In the genomic region with DNA sequence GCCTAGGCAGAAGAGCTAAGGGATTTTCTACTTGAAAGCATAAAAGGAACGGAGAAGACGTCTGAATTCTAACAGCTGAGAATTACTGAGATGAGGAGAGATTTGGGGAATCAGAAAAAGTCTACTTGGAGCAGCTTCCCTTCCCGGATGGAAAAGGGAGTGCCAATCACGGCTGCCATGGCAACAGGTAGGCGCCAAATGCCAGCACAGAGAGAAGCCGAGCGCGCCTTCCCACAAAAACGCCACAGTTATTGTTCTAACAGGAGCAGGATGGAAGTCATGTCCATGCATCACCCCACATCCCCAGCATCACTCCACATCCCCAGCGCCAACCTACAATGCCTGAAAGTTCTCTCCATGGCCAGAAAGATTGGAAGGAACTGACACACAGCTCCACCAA, we compare ENCODE assay signal across 22 cellular contexts.
"Had no signal": no experiment of that assay in that cellular context is flagged by ENCODE, and none has a peak within 500 bp of the region (broad histone marks: within the 10 kb centered on the region; RNA-seq: fewer than 3 reads in every experiment).

No MANE protein-coding gene starts in this region.

- H3K4me3 ChIP-seq: ascending aorta, hepatocyte, ovary, psoas muscle, right lobe of liver had no signal

- H3K9me3 Mint-ChIP-seq: activated naive CD4-positive, alpha-beta T cell treated with anti-CD3 and anti-CD28 coated beads, Interleukin-2, amount 50 U/mL, for 24 hours; central memory CD8-positive, alpha-beta T cell had no signal

- H3K79me2 ChIP-seq: hepatocyte had no signal

- H2AFZ ChIP-seq: hepatocyte had no signal

- H3K36me3 ChIP-seq: ascending aorta, ovary, right lobe of liver had no signal

- H3K4me1 Mint-ChIP-seq: activated CD4-positive, alpha-beta T cell treated with anti-CD3 and anti-CD28 coated beads for 36 hours; activated naive CD4-positive, alpha-beta T cell treated with anti-CD3 and anti-CD28 coated beads, Interleukin-2, amount 50 U/mL, for 24 hours; central memory CD8-positive, alpha-beta T cell; stimulated activated naive CD8-positive, alpha-beta T cell treated with anti-CD3 and anti-CD28 coated beads, Interleukin-15, amount 100 ng/mL, for 72 hours; WTC11 had no signal

- H3K4me3 Mint-ChIP-seq: activated CD4-positive, alpha-beta T cell treated with anti-CD3 and anti-CD28 coated beads for 36 hours; activated naive CD4-positive, alpha-beta T cell treated with anti-CD3 and anti-CD28 coated beads, Interleukin-2, amount 50 U/mL, for 24 hours; central memory CD8-positive, alpha-beta T cell; nephron progenitor cell; stimulated activated naive CD8-positive, alpha-beta T cell treated with anti-CD3 and anti-CD28 coated beads, Interleukin-15, amount 100 ng/mL, for 72 hours; WTC11 had no signal

- H3K27me3 ChIP-seq: ascending aorta, ovary, right lobe of liver had no signal

- H3K36me3 Mint-ChIP-seq: activated naive CD4-positive, alpha-beta T cell treated with anti-CD3 and anti-CD28 coated beads, Interleukin-2, amount 50 U/mL, for 24 hours had no signal

- H3K4me2 ChIP-seq: hepatocyte had no signal

- H3K27ac ChIP-seq: ascending aorta, hepatocyte, ovary, psoas muscle, right lobe of liver had no signal

- H3K4me1 ChIP-seq: ascending aorta, psoas muscle, right lobe of liver had no signal

- H3K9me3 ChIP-seq: ovary, psoas muscle, right lobe of liver had no signal

- ATAC-seq: activated CD4-positive, alpha-beta T cell treated with anti-CD3 and anti-CD28 coated beads for 36 hours; left colon; psoas muscle; stimulated activated naive CD8-positive, alpha-beta T cell treated with anti-CD3 and anti-CD28 coated beads, Interleukin-15, amount 100 ng/mL, for 72 hours; WTC11 had no signal

- DNase-seq: activated CD4-positive, alpha-beta T cell treated with anti-CD3 and anti-CD28 coated beads for 36 hours; activated CD4-positive, alpha-beta T cell treated with anti-CD3 and anti-CD28 coated beads, Interleukin-2, amount 50 U/mL, for 48 hours; activated gamma-delta T cell; cortex of kidney; effector memory CD4-positive, alpha-beta T cell; islet precursor cell; left colon; midbrain; nephron progenitor cell; ovary; psoas muscle; right lobe of liver; small intestine; stimulated activated CD4-positive, alpha-beta T cell treated with anti-CD3 and anti-CD28 coated beads, Interleukin-15, amount 100 ng/mL, for 24 hours; stimulated activated CD4-positive, alpha-beta T cell treated with anti-CD3 and anti-CD28 coated beads, Interleukin-2, amount 100 ng/mL, for 48 hours; stimulated activated naive CD8-positive, alpha-beta T cell treated with anti-CD3 and anti-CD28 coated beads, Interleukin-15, amount 100 ng/mL, for 72 hours; trophoblast cell had no signal

- H3K27ac Mint-ChIP-seq: activated CD4-positive, alpha-beta T cell treated with anti-CD3 and anti-CD28 coated beads for 36 hours; activated naive CD4-positive, alpha-beta T cell treated with anti-CD3 and anti-CD28 coated beads, Interleukin-2, amount 50 U/mL, for 24 hours; stimulated activated naive CD8-positive, alpha-beta T cell treated with anti-CD3 and anti-CD28 coated beads, Interleukin-15, amount 100 ng/mL, for 72 hours; WTC11 had no signal
